Comparison of ENCODE assay signal across 1 cellular context in the genomic region with DNA sequence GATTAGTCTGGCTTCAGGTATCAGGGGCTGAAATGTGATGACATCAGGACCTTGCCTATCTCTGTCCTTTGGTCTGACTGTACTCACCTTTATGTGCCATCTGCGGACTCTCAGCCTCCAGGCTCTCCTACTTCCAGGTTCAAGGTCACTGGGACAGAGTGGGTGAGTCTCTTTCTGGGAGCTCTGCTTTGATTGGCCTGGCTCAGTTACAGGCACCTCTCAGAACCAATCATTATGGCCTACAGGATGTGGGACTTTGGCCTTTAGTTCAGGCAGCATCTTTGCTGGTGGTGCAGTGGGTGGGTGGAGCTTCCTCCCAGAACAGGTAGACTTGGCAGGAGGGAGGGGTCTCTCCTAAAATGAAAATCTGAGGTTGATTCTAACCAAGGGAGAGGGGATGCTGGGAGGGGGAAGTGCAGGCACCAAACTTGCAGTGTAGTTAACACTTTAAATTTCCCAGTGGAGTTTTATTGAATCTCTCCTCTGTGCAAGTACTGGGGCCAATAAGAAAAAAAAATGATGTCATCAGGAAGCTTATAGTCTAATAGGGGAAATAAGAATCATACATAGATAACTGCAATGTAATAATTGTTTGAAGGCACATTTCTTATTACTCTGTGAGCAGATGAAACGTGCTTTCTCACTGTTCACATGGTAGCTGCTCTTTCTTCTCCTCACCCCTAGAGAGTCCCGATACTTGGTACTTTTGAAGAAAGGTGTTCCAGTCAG.
TF ChIP-seq lines count a peak whose summit lies in the region.

No MANE protein-coding gene starts in this region.

TF ChIP-seq in GM12878, 131 proteins besides CTCF, POLR2A, EP300 and RAD21:
- TF ChIP-seq ZZZ3 (IDR thresholded peaks at IDR 0.05; ENCODE audit: control insufficient read depth, insufficient read length, low read depth) (no peak), MYC (IDR thresholded peaks at IDR 0.05; ENCODE audit: insufficient read depth, insufficient read length, insufficient replicate concordance, low read length, severe bottlenecking) (no peak), ETV6 (conservative IDR thresholded peaks at IDR 0.05 in 1 of 2, IDR thresholded peaks at IDR 0.05 in 1 of 2; ENCODE audit: borderline replicate concordance in 1 of 2, low read depth in 1 of 2) (no peak), ZBED1 (IDR thresholded peaks at IDR 0.05; ENCODE audit: borderline replicate concordance) (no peak), CBX3 (IDR thresholded peaks at IDR 0.05; ENCODE audit: borderline replicate concordance, low read depth) (no peak), ATF7 (IDR thresholded peaks at IDR 0.05; ENCODE audit: low read depth) (no peak), POLR2AphosphoS2 (IDR thresholded peaks at IDR 0.05; ENCODE audit: low read depth, low read length) (no peak), NR2C1 (IDR thresholded peaks at IDR 0.05) (no peak), RELA (IDR thresholded peaks at IDR 0.05; ENCODE audit: borderline replicate concordance, partially characterized antibody) (no peak), RB1 (IDR thresholded peaks at IDR 0.05; ENCODE audit: borderline replicate concordance) (no peak), TCF3 (IDR thresholded peaks at IDR 0.05; ENCODE audit: borderline replicate concordance, insufficient read depth, low read depth, low read length) (no peak), ZNF274 (IDR thresholded peaks at IDR 0.05; ENCODE audit: insufficient read depth, insufficient read length) (no peak), EED (IDR thresholded peaks at IDR 0.05; ENCODE audit: low read depth) (no peak), SP1 (IDR thresholded peaks at IDR 0.05; ENCODE audit: low read depth, low read length) (peak; percentile 61)
- TF ChIP-seq, protein P1, sequence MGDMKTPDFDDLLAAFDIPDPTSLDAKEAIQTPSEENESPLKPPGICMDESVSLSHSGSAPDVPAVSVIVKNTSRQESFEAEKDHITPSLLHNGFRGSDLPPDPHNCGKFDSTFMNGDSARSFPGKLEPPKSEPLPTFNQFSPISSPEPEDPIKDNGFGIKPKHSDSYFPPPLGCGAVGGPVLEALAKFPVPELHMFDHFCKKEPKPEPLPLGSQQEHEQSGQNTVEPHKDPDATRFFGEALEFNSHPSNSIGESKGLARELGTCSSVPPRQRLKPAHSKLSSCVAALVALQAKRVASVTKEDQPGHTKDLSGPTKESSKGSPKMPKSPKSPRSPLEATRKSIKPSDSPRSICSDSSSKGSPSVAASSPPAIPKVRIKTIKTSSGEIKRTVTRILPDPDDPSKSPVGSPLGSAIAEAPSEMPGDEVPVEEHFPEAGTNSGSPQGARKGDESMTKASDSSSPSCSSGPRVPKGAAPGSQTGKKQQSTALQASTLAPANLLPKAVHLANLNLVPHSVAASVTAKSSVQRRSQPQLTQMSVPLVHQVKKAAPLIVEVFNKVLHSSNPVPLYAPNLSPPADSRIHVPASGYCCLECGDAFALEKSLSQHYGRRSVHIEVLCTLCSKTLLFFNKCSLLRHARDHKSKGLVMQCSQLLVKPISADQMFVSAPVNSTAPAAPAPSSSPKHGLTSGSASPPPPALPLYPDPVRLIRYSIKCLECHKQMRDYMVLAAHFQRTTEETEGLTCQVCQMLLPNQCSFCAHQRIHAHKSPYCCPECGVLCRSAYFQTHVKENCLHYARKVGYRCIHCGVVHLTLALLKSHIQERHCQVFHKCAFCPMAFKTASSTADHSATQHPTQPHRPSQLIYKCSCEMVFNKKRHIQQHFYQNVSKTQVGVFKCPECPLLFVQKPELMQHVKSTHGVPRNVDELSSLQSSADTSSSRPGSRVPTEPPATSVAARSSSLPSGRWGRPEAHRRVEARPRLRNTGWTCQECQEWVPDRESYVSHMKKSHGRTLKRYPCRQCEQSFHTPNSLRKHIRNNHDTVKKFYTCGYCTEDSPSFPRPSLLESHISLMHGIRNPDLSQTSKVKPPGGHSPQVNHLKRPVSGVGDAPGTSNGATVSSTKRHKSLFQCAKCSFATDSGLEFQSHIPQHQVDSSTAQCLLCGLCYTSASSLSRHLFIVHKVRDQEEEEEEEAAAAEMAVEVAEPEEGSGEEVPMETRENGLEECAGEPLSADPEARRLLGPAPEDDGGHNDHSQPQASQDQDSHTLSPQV (IDR thresholded peaks at IDR 0.05), result no peak
- TF ChIP-seq, protein P2, sequence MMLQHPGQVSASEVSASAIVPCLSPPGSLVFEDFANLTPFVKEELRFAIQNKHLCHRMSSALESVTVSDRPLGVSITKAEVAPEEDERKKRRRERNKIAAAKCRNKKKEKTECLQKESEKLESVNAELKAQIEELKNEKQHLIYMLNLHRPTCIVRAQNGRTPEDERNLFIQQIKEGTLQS (IDR thresholded peaks at IDR 0.05; ENCODE audit: borderline replicate concordance, extremely low read depth, low read depth, low read length), result no peak
- TF ChIP-seq, protein P3, sequence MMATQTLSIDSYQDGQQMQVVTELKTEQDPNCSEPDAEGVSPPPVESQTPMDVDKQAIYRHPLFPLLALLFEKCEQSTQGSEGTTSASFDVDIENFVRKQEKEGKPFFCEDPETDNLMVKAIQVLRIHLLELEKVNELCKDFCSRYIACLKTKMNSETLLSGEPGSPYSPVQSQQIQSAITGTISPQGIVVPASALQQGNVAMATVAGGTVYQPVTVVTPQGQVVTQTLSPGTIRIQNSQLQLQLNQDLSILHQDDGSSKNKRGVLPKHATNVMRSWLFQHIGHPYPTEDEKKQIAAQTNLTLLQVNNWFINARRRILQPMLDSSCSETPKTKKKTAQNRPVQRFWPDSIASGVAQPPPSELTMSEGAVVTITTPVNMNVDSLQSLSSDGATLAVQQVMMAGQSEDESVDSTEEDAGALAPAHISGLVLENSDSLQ (IDR thresholded peaks at IDR 0.05), result peak; percentile 91
- TF ChIP-seq, protein P4, sequence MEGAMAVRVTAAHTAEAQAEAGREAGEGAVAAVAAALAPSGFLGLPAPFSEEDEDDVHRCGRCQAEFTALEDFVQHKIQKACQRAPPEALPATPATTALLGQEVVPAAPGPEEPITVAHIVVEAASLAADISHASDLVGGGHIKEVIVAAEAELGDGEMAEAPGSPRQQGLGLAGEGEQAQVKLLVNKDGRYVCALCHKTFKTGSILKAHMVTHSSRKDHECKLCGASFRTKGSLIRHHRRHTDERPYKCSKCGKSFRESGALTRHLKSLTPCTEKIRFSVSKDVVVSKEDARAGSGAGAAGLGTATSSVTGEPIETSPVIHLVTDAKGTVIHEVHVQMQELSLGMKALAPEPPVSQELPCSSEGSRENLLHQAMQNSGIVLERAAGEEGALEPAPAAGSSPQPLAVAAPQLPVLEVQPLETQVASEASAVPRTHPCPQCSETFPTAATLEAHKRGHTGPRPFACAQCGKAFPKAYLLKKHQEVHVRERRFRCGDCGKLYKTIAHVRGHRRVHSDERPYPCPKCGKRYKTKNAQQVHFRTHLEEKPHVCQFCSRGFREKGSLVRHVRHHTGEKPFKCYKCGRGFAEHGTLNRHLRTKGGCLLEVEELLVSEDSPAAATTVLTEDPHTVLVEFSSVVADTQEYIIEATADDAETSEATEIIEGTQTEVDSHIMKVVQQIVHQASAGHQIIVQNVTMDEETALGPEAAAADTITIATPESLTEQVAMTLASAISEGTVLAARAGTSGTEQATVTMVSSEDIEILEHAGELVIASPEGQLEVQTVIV (IDR thresholded peaks at IDR 0.05; ENCODE audit: borderline replicate concordance, partially characterized antibody), result no peak
- TF ChIP-seq, protein P5, sequence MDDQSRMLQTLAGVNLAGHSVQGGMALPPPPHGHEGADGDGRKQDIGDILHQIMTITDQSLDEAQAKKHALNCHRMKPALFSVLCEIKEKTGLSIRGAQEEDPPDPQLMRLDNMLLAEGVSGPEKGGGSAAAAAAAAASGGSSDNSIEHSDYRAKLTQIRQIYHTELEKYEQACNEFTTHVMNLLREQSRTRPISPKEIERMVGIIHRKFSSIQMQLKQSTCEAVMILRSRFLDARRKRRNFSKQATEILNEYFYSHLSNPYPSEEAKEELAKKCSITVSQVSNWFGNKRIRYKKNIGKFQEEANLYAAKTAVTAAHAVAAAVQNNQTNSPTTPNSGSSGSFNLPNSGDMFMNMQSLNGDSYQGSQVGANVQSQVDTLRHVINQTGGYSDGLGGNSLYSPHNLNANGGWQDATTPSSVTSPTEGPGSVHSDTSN (IDR thresholded peaks at IDR 0.05; ENCODE audit: insufficient replicate concordance, low read depth, low read length), result peak; percentile 88
- TF ChIP-seq, protein P6, sequence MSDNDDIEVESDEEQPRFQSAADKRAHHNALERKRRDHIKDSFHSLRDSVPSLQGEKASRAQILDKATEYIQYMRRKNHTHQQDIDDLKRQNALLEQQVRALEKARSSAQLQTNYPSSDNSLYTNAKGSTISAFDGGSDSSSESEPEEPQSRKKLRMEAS (IDR thresholded peaks at IDR 0.05; ENCODE audit: low read depth, low read length), result no peak
